Comparison of ENCODE assay signal across 28 cellular contexts in genomic region chr13:90654970-90655369, GRCh38.
"Had no signal": no experiment of that assay in that cellular context is flagged by ENCODE, and none has a peak within 500 bp of the region (broad histone marks: within the 10 kb centered on the region; RNA-seq: fewer than 3 reads in every experiment).

No MANE protein-coding gene starts in this region.

- H3K4me3 ChIP-seq: colonic mucosa, coronary artery, dorsolateral prefrontal cortex, esophagus muscularis mucosa, esophagus squamous epithelium, gastrocnemius medialis, gastroesophageal sphincter, heart left ventricle, heart right ventricle had no signal

- H3K4me3 Mint-ChIP-seq: dendritic cell treated with granulocyte-macrophage colony-stimulating factor and Interleukin-4, amounts not matched to agents 40 ng/mL and 50 ng/mL, for 4 days; effector memory CD8-positive, alpha-beta T cell; endodermal cell had no signal

- H3K27me3 Mint-ChIP-seq: dendritic cell treated with granulocyte-macrophage colony-stimulating factor and Interleukin-4, amounts not matched to agents 40 ng/mL and 50 ng/mL, for 4 days; effector memory CD8-positive, alpha-beta T cell had no signal

- H3K4me1 ChIP-seq: colonic mucosa, esophagus muscularis mucosa, esophagus squamous epithelium, foreskin keratinocyte, gastrocnemius medialis, gastroesophageal sphincter, heart left ventricle, heart right ventricle had no signal

- FAIRE-seq: colon, endometrium, endothelial cell of umbilical vein had no signal

- H3K27me3 ChIP-seq: colonic mucosa, esophagus muscularis mucosa, esophagus squamous epithelium, foreskin keratinocyte, gastrocnemius medialis, gastroesophageal sphincter, heart left ventricle, heart right ventricle had no signal

- DNase-seq: colonic mucosa; cortex of kidney; dermis blood vessel endothelial cell; dorsolateral prefrontal cortex; effector CD4-positive, alpha-beta T cell; effector CD8-positive, alpha-beta T cell; effector memory CD4-positive, alpha-beta T cell; effector memory CD8-positive, alpha-beta T cell; endodermal cell; erythroblast; esophagus squamous epithelium; foreskin fibroblast; foreskin keratinocyte; foreskin melanocyte; gastrocnemius medialis; glutamatergic neuron; head of caudate nucleus; heart left ventricle; heart right ventricle had no signal

- H3K27ac Mint-ChIP-seq: dendritic cell treated with granulocyte-macrophage colony-stimulating factor and Interleukin-4, amounts not matched to agents 40 ng/mL and 50 ng/mL, for 4 days; effector memory CD8-positive, alpha-beta T cell; endodermal cell had no signal

- H3K27ac ChIP-seq: colonic mucosa, coronary artery, dorsolateral prefrontal cortex, epithelial cell of prostate, esophagus muscularis mucosa, esophagus squamous epithelium, foreskin keratinocyte, gastrocnemius medialis, gastroesophageal sphincter, heart left ventricle, heart right ventricle had no signal

- H3K9me3 ChIP-seq: colonic mucosa, esophagus muscularis mucosa, gastrocnemius medialis had no signal

- ATAC-seq: effector memory CD8-positive, alpha-beta T cell; esophagus mucosa; foreskin keratinocyte; gastrocnemius medialis; gastroesophageal sphincter; heart left ventricle; heart right ventricle had no signal

- H3K36me3 ChIP-seq: colonic mucosa, esophagus muscularis mucosa, esophagus squamous epithelium, gastrocnemius medialis, gastroesophageal sphincter, heart left ventricle, heart right ventricle had no signal

- H3K4me1 Mint-ChIP-seq: endodermal cell had no signal
